ENCODE assay signal across 19 cellular contexts in genomic region chr10:121338206-121338991, GRCh38.
"Had no signal": no experiment of that assay in that cellular context is flagged by ENCODE, and none has a peak within 500 bp of the region (broad histone marks: within the 10 kb centered on the region; RNA-seq: fewer than 3 reads in every experiment).

No MANE protein-coding gene starts in this region.

- H3K27me3 Mint-ChIP-seq: naive thymus-derived CD4-positive, alpha-beta T cell had no signal

- H3K4me1 Mint-ChIP-seq: naive thymus-derived CD4-positive, alpha-beta T cell had no signal

- H3K27me3 ChIP-seq: gastrocnemius medialis, sigmoid colon, suprapubic skin, upper lobe of left lung had no signal

- FAIRE-seq: astrocyte had no signal

- H3K4me3 ChIP-seq: coronary artery, gastrocnemius medialis, prostate gland, sigmoid colon, suprapubic skin, upper lobe of left lung had no signal

- H3K36me3 ChIP-seq: gastrocnemius medialis, prostate gland, sigmoid colon, suprapubic skin, upper lobe of left lung had no signal

- H3K27ac ChIP-seq: coronary artery, gastrocnemius medialis, prostate gland, sigmoid colon, suprapubic skin, upper lobe of left lung, VCaP had no signal

- H3K4me1 ChIP-seq: gastrocnemius medialis, prostate gland, sigmoid colon had no signal

- H3K9me3 Mint-ChIP-seq: activated naive CD4-positive, alpha-beta T cell treated with anti-CD3 and anti-CD28 coated beads for 36 hours had no signal

- DNase-seq: activated CD4-positive, alpha-beta T cell treated with anti-CD3 and anti-CD28 coated beads for 48 hours; activated naive CD4-positive, alpha-beta T cell treated with anti-CD3 and anti-CD28 coated beads for 36 hours; central memory CD4-positive, alpha-beta T cell; effector CD4-positive, alpha-beta T cell; gastrocnemius medialis; naive thymus-derived CD4-positive, alpha-beta T cell; sigmoid colon; stimulated activated CD4-positive, alpha-beta T cell treated with anti-CD3 and anti-CD28 coated beads, Interleukin-12 subunit alpha, Interleukin-12 subunit beta, amount 100 ng/mL, for 4 hours; stimulated activated CD4-positive, alpha-beta T cell treated with anti-CD3 and anti-CD28 coated beads, Interleukin-4, amount 100 ng/mL, for 1 hour; stimulated activated CD8-positive, alpha-beta memory T cell treated with anti-CD3 and anti-CD28 coated beads, Interleukin-4, amount 100 ng/mL, for 48 hours; stimulated activated naive CD8-positive, alpha-beta T cell treated with anti-CD3 and anti-CD28 coated beads, Interleukin-15, Interleukin-2, amounts not matched to agents 100 U/mL and 50 U/mL, for 24 hours; T-helper 9 cell; upper lobe of left lung had no signal

- H3K4me3 Mint-ChIP-seq: activated naive CD4-positive, alpha-beta T cell treated with anti-CD3 and anti-CD28 coated beads for 36 hours; activated T-helper 1 cell treated with anti-CD3 and anti-CD28 coated beads, Interleukin-12 subunit alpha, Interleukin-12 subunit beta, Interleukin-2, Interleukin-4 antibody, amounts not matched to agents 30 ng/mL and 10 ng/mL and 1 ng/mL, durations not matched to agents 14 hours and 24 hours and 36 hours; naive thymus-derived CD4-positive, alpha-beta T cell had no signal

- ATAC-seq: gastrocnemius medialis; naive thymus-derived CD4-positive, alpha-beta T cell; stimulated activated naive CD8-positive, alpha-beta T cell treated with anti-CD3 and anti-CD28 coated beads, Interleukin-15, Interleukin-2, amounts not matched to agents 100 U/mL and 50 U/mL, for 24 hours had no signal

- H3K9me3 ChIP-seq: gastrocnemius medialis, prostate gland, sigmoid colon, suprapubic skin, upper lobe of left lung had no signal

- H3K27ac Mint-ChIP-seq: activated naive CD4-positive, alpha-beta T cell treated with anti-CD3 and anti-CD28 coated beads for 36 hours; activated T-helper 1 cell treated with anti-CD3 and anti-CD28 coated beads, Interleukin-12 subunit alpha, Interleukin-12 subunit beta, Interleukin-2, Interleukin-4 antibody, amounts not matched to agents 30 ng/mL and 10 ng/mL and 1 ng/mL, durations not matched to agents 14 hours and 24 hours and 36 hours; naive thymus-derived CD4-positive, alpha-beta T cell had no signal
